ENCODE assay signal across 26 cellular contexts in the genomic region with DNA sequence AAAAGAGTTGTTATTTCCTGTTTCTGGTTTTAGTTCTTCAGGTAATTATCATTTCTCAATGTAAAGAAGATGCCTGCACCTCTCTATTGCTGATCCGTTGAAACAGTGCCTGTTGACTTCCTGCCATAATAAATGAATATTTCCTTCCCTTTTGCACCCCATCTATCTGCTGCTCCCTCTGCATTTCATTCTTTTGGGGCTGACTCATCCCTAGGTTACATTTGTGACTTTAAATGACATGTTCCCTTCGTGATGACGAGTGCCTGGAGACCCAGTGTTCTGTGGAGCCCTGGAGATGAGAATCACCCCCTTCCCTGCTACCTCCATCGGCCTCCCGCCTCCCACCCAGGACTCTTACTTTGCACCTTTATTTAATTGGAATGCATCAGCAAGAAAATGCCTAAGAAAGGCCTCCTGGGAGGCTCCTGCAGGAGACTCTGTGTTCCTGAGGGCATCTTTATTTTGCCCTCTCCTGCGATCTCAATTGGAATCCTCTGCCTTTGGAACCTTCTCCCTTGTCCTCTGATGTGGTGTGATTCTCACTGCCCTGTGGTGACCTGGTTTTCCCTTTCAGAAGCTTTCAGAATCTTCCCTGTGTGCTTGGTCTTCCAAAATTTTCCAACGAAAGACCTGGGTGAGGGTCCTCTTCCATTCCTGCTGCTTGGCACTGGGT. TPM values are rescaled to one million over a fixed set of nuclear protein-coding genes. Genes with fewer than 3 reads are reported as not detected.
DNase-seq lines count a peak whose midpoint lies in the region; ATAC-seq, FAIRE-seq and TF ChIP-seq lines count a peak whose summit lies in the region.
"Had no signal": no experiment of that assay in that cellular context is flagged by ENCODE, and none has a peak within 500 bp of the region (broad histone marks: within the 10 kb centered on the region; RNA-seq: fewer than 3 reads in every experiment).

No MANE protein-coding gene starts in this region.

- no peaks in the 10 kb centered on the region; a peak in 1 of 22 replicates for H4K20me1 ChIP-seq in BLaER1 treated with 17β-estradiol and CSF1 and Interleukin-3, amounts not matched to agents 10 nM and 100 nM

- DNase-seq in GM19239 (ENCODE audit: insufficient read length, low spot score) = no peak
- DNase-seq in NOMO-1 (lab: John Stamatoyannopoulos, UW; ENCODE audit: unreplicated experiment in 2 of 2) = peak; percentile 55 to 81
- peak; percentile 33 for DNase-seq in germinal center (ENCODE audit: low spot score)
- DNase-seq in testis = no peak
- DNase-seq: activated CD4-positive, alpha-beta T cell treated with anti-CD3 and anti-CD28 coated beads for 1 hour; activated CD8-positive, alpha-beta memory T cell treated with anti-CD3 and anti-CD28 coated beads for 24 hours; activated naive CD4-positive, alpha-beta T cell; activated T-cell treated with anti-CD3 and anti-CD28 coated beads, Interleukin-2, amount 50 U/mL, for 24 hours; brain microvascular endothelial cell; CD4-positive, alpha-beta T cell; GDM1; glutamatergic neuron; kidney glomerular epithelial cell; NCI-H1092 treated with DMSO at 0.1 percent for 48 hours; NCI-H2029; SIG-M5; sigmoid colon; stimulated activated CD4-positive, alpha-beta T cell treated with anti-CD3 and anti-CD28 coated beads, Interleukin-15, amount 100 ng/mL, for 24 hours; stimulated activated naive CD8-positive, alpha-beta T cell treated with anti-CD3 and anti-CD28 coated beads, Interleukin-15, amount 100 ng/mL, for 72 hours; T-cell had no signal

- no peak for TF ChIP-seq POLR2A in testis (IDR thresholded peaks at IDR 0.05)

- no peak overlapping the region for H3K9ac ChIP-seq in BLaER1 treated with 17β-estradiol and CSF1 and Interleukin-3, amounts not matched to agents 10 nM and 100 nM

- no peaks in the 10 kb centered on the region for H3K36me3 ChIP-seq in BLaER1 treated with 17β-estradiol and CSF1 and Interleukin-3, amounts not matched to agents 10 nM and 100 nM
- no peaks in the 10 kb centered on the region for H3K36me3 ChIP-seq in testis (ENCODE audit: low read depth, missing control alignments)
- H3K36me3 ChIP-seq: brain microvascular endothelial cell had no signal

- peaks cover 0 to 4% (median 0%) of the 10 kb centered on the region in 11 experiments; a peak in 1 of 22 replicates for H3K9me3 ChIP-seq in BLaER1 treated with 17β-estradiol and CSF1 and Interleukin-3, amounts not matched to agents 10 nM and 100 nM (replicated peaks in 1 of 11)
- no peaks in the 10 kb centered on the region for H3K9me3 ChIP-seq in testis
- H3K9me3 ChIP-seq: sigmoid colon had no signal

- FAIRE-seq in GM19239 (lab: Jason Lieb, UNC) = peak; percentile 94
- FAIRE-seq: K562 had no signal

- peak overlapping the region in 1 of 11 experiments; percentile 19; a peak in 1 of 22 replicates for H3K27ac ChIP-seq in BLaER1 treated with 17β-estradiol and CSF1 and Interleukin-3, amounts not matched to agents 10 nM and 100 nM
- H3K27ac ChIP-seq in testis = no peak overlapping the region
- H3K27ac ChIP-seq: brain microvascular endothelial cell, sigmoid colon, tibial nerve had no signal

- H3K4me2 ChIP-seq in BLaER1 treated with 17β-estradiol and CSF1 and Interleukin-3, amounts not matched to agents 10 nM and 100 nM = peak overlapping the region; percentile 41 to 95 (median 58)

- H3K27me3 ChIP-seq in BLaER1 treated with 17β-estradiol and CSF1 and Interleukin-3, amounts not matched to agents 10 nM and 100 nM = no peaks in the 10 kb centered on the region
- H3K27me3 ChIP-seq in testis = no peaks in the 10 kb centered on the region
- H3K27me3 ChIP-seq: brain microvascular endothelial cell, sigmoid colon, tibial nerve had no signal

- no peak for TF ChIP-seq CTCF in testis (IDR thresholded peaks at IDR 0.05)

- no peak overlapping the region for H3K4me3 ChIP-seq in BLaER1 treated with 17β-estradiol and CSF1 and Interleukin-3, amounts not matched to agents 10 nM and 100 nM
- H3K4me3 ChIP-seq in testis = no peak overlapping the region
- H3K4me3 ChIP-seq: K562, sigmoid colon, tibial nerve had no signal

- 69 to 71% methylated on average over 7 of the region's 7 CpGs for WGBS in testis, 2 donors

- intact Hi-C loops in testis (cut with DNase I; ENCODE audit: low total_unique reads) = no loop called here

- ATAC-seq in GM18909 (IDR thresholded peaks at IDR 0.05; ENCODE audit: poor library complexity, unreplicated experiment) (no peak), HG03520 (IDR thresholded peaks at IDR 0.05; ENCODE audit: unreplicated experiment) (no peak), GM21529 (IDR thresholded peaks at IDR 0.05; ENCODE audit: unreplicated experiment) (no peak)
- ATAC-seq: K562; stimulated activated naive CD8-positive, alpha-beta T cell treated with anti-CD3 and anti-CD28 coated beads, Interleukin-15, amount 100 ng/mL, for 72 hours; T-cell had no signal

- peaks cover 36 to 77% (median 66%) of the 10 kb centered on the region in 10 experiments for H3K4me1 ChIP-seq in BLaER1 treated with 17β-estradiol and CSF1 and Interleukin-3, amounts not matched to agents 10 nM and 100 nM
- peaks cover 4% of the 10 kb centered on the region for H3K4me1 ChIP-seq in testis
- H3K4me1 ChIP-seq: sigmoid colon, tibial nerve had no signal

RNA-seq across cellular contexts. Expression of gene LRRK1, which starts 13.7 kb away (rescaled TPM):
- total RNA-seq in testis = 10 to 100 TPM; 18.8 to 24.6 TPM
- polyA plus RNA-seq in testis (ENCODE audit: insufficient read depth, low read depth, low replicate concordance) = 23.0 TPM

RNA-seq across cellular contexts. Expression of gene ALDH1A3, which starts 53.2 kb away (rescaled TPM):
- total RNA-seq in testis = 10 to 100 TPM; 42.5 to 69.9 TPM
- polyA plus RNA-seq in testis (ENCODE audit: insufficient read depth, low read depth, low replicate concordance) = 29.5 TPM
- total RNA-seq: CD4-positive, alpha-beta T cell had no signal
- polyA plus RNA-seq: K562 had no signal

Comparison
In these comparisons a context has a peak if more than half of its experiments do, and no peak if none do; other contexts are left out.
1. DNase-seq: peak in NOMO-1 (2 of 2) and germinal center (single experiment); none in GM19239 (single experiment) and testis (single experiment).